ENCODE assay signal across 16 cellular contexts in the genomic region with DNA sequence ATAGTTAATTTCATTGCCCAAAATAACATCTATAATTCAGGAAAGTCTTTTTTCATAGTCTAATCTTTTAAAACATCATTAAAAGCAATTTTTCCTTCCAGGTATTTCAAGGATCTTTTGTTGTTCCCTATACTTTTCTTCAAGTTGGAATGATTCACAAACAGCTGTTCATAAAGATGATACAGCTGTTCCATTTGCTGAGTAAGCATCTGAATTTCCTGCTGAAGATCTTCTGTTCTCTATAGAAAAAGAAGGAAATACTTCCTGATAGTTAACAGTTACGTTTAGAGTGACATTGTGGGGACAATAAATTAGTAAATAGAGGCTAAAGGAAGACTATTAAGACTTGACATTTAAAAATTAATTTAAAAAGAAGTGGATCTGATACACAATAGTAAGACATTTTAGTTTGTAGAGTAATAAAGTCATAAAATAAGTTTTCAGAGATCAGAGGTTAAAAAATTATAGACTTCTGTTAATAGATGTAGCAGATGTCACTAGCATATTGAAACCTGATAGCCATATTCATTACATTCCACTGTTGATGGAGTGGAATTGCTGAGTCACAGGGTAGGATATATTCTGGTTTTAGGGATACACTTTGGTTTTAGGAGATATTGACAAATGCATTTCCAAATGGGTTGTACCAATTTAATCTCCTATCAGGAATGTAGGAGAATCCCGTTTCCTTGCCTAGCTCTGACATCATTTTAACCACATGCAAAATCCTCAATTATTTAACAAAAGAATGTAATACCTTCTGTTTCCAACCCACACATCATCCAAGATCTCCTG. TPM values are rescaled to one million over a fixed set of nuclear protein-coding genes. Genes with fewer than 3 reads are reported as not detected.
DNase-seq lines count a peak whose midpoint lies in the region; ATAC-seq, FAIRE-seq and TF ChIP-seq lines count a peak whose summit lies in the region.
"Had no signal": no experiment of that assay in that cellular context is flagged by ENCODE, and none has a peak within 500 bp of the region (broad histone marks: within the 10 kb centered on the region; RNA-seq: fewer than 3 reads in every experiment).

No MANE protein-coding gene starts in this region.

- H3K9me3 Mint-ChIP-seq in GM23338, result no peaks in the 10 kb centered on the region
- H3K9me3 Mint-ChIP-seq: activated CD8-positive, alpha-beta T cell treated with anti-CD3 and anti-CD28 coated beads for 36 hours; T-helper 1 cell treated with Interleukin-12 subunit alpha and Interleukin-12 subunit beta and Interleukin-4 antibody, amounts not matched to agents 30 μg/mL and 1 μg/mL, for 36 hours had no signal

- H3K4me1 ChIP-seq in A549 (peaks cover 8% of the 10 kb centered on the region; the same call in 2 of the 3 replicates), GM23338 (ENCODE audit: insufficient read depth) (no peaks in the 10 kb centered on the region)

- no peaks in the 10 kb centered on the region for H3K79me2 ChIP-seq in GM23338 (replicated peaks; ENCODE audit: insufficient read depth)

- H3K4me3 Mint-ChIP-seq in GM23338, result no peak overlapping the region
- H3K4me3 Mint-ChIP-seq: activated CD8-positive, alpha-beta T cell treated with anti-CD3 and anti-CD28 coated beads for 36 hours; T-helper 1 cell treated with Interleukin-12 subunit alpha and Interleukin-12 subunit beta and Interleukin-4 antibody, amounts not matched to agents 30 μg/mL and 1 μg/mL, for 36 hours had no signal

- no peak for TF ChIP-seq CTCF in A549 (IDR thresholded peaks at IDR 0.05)
- TF ChIP-seq CTCF in GM23338 (conservative IDR thresholded peaks at IDR 0.05; ENCODE audit: low read depth in 2 of 2), result no peak
- TF ChIP-seq CTCF in RWPE1 (conservative IDR thresholded peaks at IDR 0.05; ENCODE audit: low read depth), result no peak
- no peak for TF ChIP-seq CTCF in fibroblast of mammary gland (conservative IDR thresholded peaks at IDR 0.05; ENCODE audit: control insufficient read depth, insufficient read depth, low read depth, low read length)

- CTCF ChIA-PET in A549 (lab: Yijun Ruan, JAX) (no interaction called here), RWPE1 (lab: Yijun Ruan, JAX) (no interaction called here)

- no peak for FAIRE-seq in A549 (lab: Jason Lieb, UNC)

- H3F3A ChIP-seq in GM23338 (replicated peaks; ENCODE audit: low read depth), result no peaks in the 10 kb centered on the region

- H2AFZ ChIP-seq in GM23338, result no peak overlapping the region

- no peaks in the 10 kb centered on the region for H3K27me3 ChIP-seq in GM23338 (ENCODE audit: insufficient read depth)
- H3K27me3 ChIP-seq: BLaER1 treated with 17β-estradiol and CSF1 and Interleukin-3, amounts not matched to agents 10 nM and 100 nM; dorsolateral prefrontal cortex had no signal

- H3K4me2 ChIP-seq in A549 (0 out of 3 replicates have a peak overlapping the region, but pooled peaks have one; percentile 3), GM23338 (no peak overlapping the region)

- no peak for TF ChIP-seq EP300 in A549 (IDR thresholded peaks at IDR 0.05)

- ATAC-seq in A549 (no peak), GM23338 (no peak), HG03039 (IDR thresholded peaks at IDR 0.05; ENCODE audit: unreplicated experiment) (no peak)
- ATAC-seq: activated CD8-positive, alpha-beta T cell treated with anti-CD3 and anti-CD28 coated beads for 36 hours had no signal

- H3K36me3 Mint-ChIP-seq in GM23338 (ENCODE audit: low read depth), result no peaks in the 10 kb centered on the region

- 70% methylated on average over 2 of the region's 2 CpGs for WGBS in A549 (ENCODE audit: missing lambda C conversion rate)

- no peaks in the 10 kb centered on the region for H3K9me2 ChIP-seq in GM23338 (ENCODE audit: insufficient read depth)

- H3K9me3 ChIP-seq in A549, result no peaks in the 10 kb centered on the region
- H3K9me3 ChIP-seq: BLaER1 treated with 17β-estradiol and CSF1 and Interleukin-3, amounts not matched to agents 10 nM and 100 nM; thoracic aorta had no signal

- H3K27me3 Mint-ChIP-seq in GM23338 (ENCODE audit: insufficient read depth, low read depth, poor library complexity), result peaks cover 1% of the 10 kb centered on the region

- peaks cover 6% of the 10 kb centered on the region for H3K4me1 Mint-ChIP-seq in GM23338

- TF ChIP-seq POLR2A in A549 (IDR thresholded peaks at IDR 0.05; ENCODE audit: low read length), result no peak

- H4K20me1 ChIP-seq in GM23338 (replicated peaks; ENCODE audit: insufficient read depth), result no peaks in the 10 kb centered on the region
- H4K20me1 ChIP-seq: BLaER1 treated with 17β-estradiol and CSF1 and Interleukin-3, amounts not matched to agents 10 nM and 100 nM had no signal

- no peaks in the 10 kb centered on the region for H3K36me3 ChIP-seq in GM23338 (ENCODE audit: insufficient read depth)
- H3K36me3 ChIP-seq: BLaER1 treated with 17β-estradiol and CSF1 and Interleukin-3, amounts not matched to agents 10 nM and 100 nM; thoracic aorta had no signal

- H3K27ac ChIP-seq in A549 (peak overlapping the region in 1 of 2 experiments; percentile 33; a peak in 1 of 6 replicates), GM23338 (ENCODE audit: low read depth) (no peak overlapping the region), RWPE1 (no peak overlapping the region)
- H3K27ac ChIP-seq: BLaER1 treated with 17β-estradiol and CSF1 and Interleukin-3, amounts not matched to agents 10 nM and 100 nM; dorsolateral prefrontal cortex; thoracic aorta had no signal

- no peak for TF ChIP-seq RAD21 in A549 (conservative IDR thresholded peaks at IDR 0.05 in 1 of 2, IDR thresholded peaks at IDR 0.05 in 1 of 2)

- DNase-seq in A549 (ENCODE audit: low read depth in 1 of 2, low spot score in 1 of 2) (no peak), GM23338 (ENCODE audit: low spot score) (no peak), RWPE1 (ENCODE audit: low spot score) (peak; percentile 23), fibroblast of mammary gland (ENCODE audit: low read depth) (peak; percentile 55), RPMI8226 (no peak), AML-193 (lab: John Stamatoyannopoulos, UW) (no peak)
- DNase-seq in activated CD4-positive, alpha-beta T cell treated with anti-CD3 and anti-CD28 coated beads, Interleukin-2, amount 50 U/mL, for 1 hour, result no peak
- DNase-seq: activated CD8-positive, alpha-beta T cell treated with anti-CD3 and anti-CD28 coated beads for 36 hours; activated naive CD4-positive, alpha-beta T cell; dorsolateral prefrontal cortex; midbrain; MV-4-11 had no signal

- H3K27ac Mint-ChIP-seq in GM23338, result peak overlapping the region; percentile 3
- H3K27ac Mint-ChIP-seq: activated CD8-positive, alpha-beta T cell treated with anti-CD3 and anti-CD28 coated beads for 36 hours; T-helper 1 cell treated with Interleukin-12 subunit alpha and Interleukin-12 subunit beta and Interleukin-4 antibody, amounts not matched to agents 30 μg/mL and 1 μg/mL, for 36 hours had no signal

- POLR2A ChIA-PET in A549 (lab: Yijun Ruan, JAX) (interaction anchor here (1.1 kb wide), 1 partner anchor 13 kb away, joined by 3 read pairs; no protein-coding TSS in a partner anchor), RWPE1 (lab: Yijun Ruan, JAX; ENCODE audit: low non-redundant PET) (interaction anchor here (0.6 kb wide), 1 partner anchor 47 kb away, joined by 3 read pairs; no protein-coding TSS in a partner anchor)

- H3K4me3 ChIP-seq in A549 (no peak overlapping the region), GM23338 (no peak overlapping the region), fibroblast of mammary gland (ENCODE audit: control insufficient read depth, low read depth, low read length) (no peak overlapping the region)
- H3K4me3 ChIP-seq: BLaER1 treated with 17β-estradiol and CSF1 and Interleukin-3, amounts not matched to agents 10 nM and 100 nM; dorsolateral prefrontal cortex; thoracic aorta had no signal

TF ChIP-seq in A549, 52 proteins besides CTCF, POLR2A, EP300 and RAD21 (continues in another document):
- TF ChIP-seq BCL3 (IDR thresholded peaks at IDR 0.05), result no peak
- TF ChIP-seq FOSL2 (IDR thresholded peaks at IDR 0.05), result no peak
- 0 out of 2 replicates have a peak, but pooled peaks have one; percentile 6 for TF ChIP-seq FOSL2 (CRISPR knock-in tag; IDR thresholded peaks at IDR 0.05)
- peak; percentile 80 for TF ChIP-seq MAFK (IDR thresholded peaks at IDR 0.05; ENCODE audit: partially characterized antibody)
- TF ChIP-seq GATA3 (IDR thresholded peaks at IDR 0.05; ENCODE audit: borderline replicate concordance), result no peak

TF ChIP-seq in GM23338, 12 proteins besides CTCF, POLR2A, EP300 and RAD21 (continues in another document):
- TF ChIP-seq ZNF331 (CRISPR knock-in tag; IDR thresholded peaks at IDR 0.05; ENCODE audit: low read depth) (no peak), NANOG (IDR thresholded peaks at IDR 0.05; ENCODE audit: borderline replicate concordance) (no peak), STAT1 (IDR thresholded peaks at IDR 0.05; ENCODE audit: unreplicated experiment) (no peak), POLR2AphosphoS5 (IDR thresholded peaks at IDR 0.05; ENCODE audit: low read depth) (no peak), CREB1 (CRISPR knock-in tag; IDR thresholded peaks at IDR 0.05; ENCODE audit: low read depth) (no peak), EZH2 (IDR thresholded peaks at IDR 0.05; ENCODE audit: low read depth, unreplicated experiment) (no peak), ZNF114 (CRISPR knock-in tag; IDR thresholded peaks at IDR 0.05) (no peak), EZH2phosphoT487 (IDR thresholded peaks at IDR 0.05; ENCODE audit: unreplicated experiment) (no peak)
- TF ChIP-seq, protein P1, sequence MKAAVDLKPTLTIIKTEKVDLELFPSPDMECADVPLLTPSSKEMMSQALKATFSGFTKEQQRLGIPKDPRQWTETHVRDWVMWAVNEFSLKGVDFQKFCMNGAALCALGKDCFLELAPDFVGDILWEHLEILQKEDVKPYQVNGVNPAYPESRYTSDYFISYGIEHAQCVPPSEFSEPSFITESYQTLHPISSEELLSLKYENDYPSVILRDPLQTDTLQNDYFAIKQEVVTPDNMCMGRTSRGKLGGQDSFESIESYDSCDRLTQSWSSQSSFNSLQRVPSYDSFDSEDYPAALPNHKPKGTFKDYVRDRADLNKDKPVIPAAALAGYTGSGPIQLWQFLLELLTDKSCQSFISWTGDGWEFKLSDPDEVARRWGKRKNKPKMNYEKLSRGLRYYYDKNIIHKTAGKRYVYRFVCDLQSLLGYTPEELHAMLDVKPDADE (IDR thresholded peaks at IDR 0.05), result no peak

RNA-seq across cellular contexts. Expression of gene ESR2, which starts 30.5 kb away (rescaled TPM):
- polyA plus RNA-seq in A549 (2011; rRNA removed) (0.05 and 0.07 TPM in 2 replicates), A549 (2017; fragmentation: RNase III; extraction: RNeasy Plus Mini Kit Qiagen cat#74134 plus additional on column Dnase treatment) (0.06 to 0.09 TPM (median 0.07 TPM) in 3 replicates), GM23338 (2016; fragmentation: Nextera tagmentation; extraction: Ambion mirVana) (0.35 and 0.58 TPM in 2 replicates)
- 0.03 and 0.04 TPM in 2 replicates for polyA plus RNA-seq in A549 (2012; cell fraction: cytosol; rRNA removed)
- 0.12 TPM in 2 replicates for polyA plus RNA-seq in A549 (2012; cell fraction: nucleus; rRNA removed)
- polyA minus RNA-seq in A549 (2011; rRNA and poly(A)+ RNA removed), result 0.12 and 0.19 TPM in 2 replicates
- 0.08 and 0.59 TPM in 2 replicates for total RNA-seq in GM23338 (2014; rRNA removed; shearing (Covaris generic))

Comparison
In these comparisons a context has a peak if more than half of its experiments do, and no peak if none do; other contexts are left out.
1. DNase-seq: peak in RWPE1 (single experiment) and fibroblast of mammary gland (single experiment); none in A549 (0 of 2), GM23338 (single experiment), RPMI8226 (single experiment), AML-193 (0 of 2) and activated CD4-positive, alpha-beta T cell treated with anti-CD3 and anti-CD28 coated beads, Interleukin-2, amount 50 U/mL, for 1 hour (single experiment).